ENCODE assay signal across 9 cellular contexts in the genomic region with DNA sequence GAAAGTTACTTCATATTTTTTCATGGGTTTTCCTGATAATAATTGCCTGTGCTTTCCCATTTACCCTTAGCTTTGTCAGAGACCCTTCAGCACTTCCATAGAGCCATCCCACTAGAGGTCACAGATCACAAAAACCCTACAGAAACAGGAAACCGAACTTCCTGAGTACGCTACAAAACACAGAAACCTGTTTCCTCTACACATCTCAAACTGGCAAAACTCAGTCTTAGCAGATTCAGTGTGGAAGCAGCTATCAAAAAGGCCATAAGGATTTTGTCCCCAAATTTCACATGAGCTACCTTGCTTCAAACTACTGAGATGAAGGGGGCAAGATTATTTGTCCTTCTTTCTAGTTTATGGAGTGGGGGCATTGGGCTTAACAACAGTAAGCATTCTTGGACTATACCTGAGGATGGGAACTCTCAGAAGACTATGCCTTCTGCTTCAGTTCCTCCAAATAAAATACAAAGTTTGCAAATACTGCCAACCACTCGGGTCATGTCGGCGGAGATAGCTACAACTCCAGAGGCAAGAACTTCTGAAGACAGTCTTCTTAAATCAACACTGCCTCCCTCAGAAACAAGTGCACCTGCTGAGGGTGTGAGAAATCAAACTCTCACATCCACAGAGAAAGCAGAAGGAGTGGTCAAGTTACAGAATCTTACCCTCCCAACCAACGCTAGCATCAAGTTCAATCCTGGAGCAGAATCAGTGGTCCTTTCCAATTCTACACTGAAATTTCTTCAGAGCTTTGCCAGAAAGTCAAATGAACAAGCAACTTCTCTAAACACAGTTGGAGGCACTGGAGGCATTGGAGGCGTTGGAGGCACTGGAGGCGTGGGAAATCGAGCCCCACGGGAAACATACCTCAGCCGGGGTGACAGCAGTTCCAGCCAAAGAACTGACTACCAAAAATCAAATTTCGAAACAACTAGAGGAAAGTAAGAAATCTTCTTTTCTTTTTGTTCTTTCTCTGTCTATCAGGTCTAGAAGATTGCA. TPM values are rescaled to one million over a fixed set of nuclear protein-coding genes. Genes with fewer than 3 reads are reported as not detected.
DNase-seq lines count a peak whose midpoint lies in the region; ATAC-seq lines count a peak whose summit lies in the region.
"Had no signal": no experiment of that assay in that cellular context is flagged by ENCODE, and none has a peak within 500 bp of the region (broad histone marks: within the 10 kb centered on the region; RNA-seq: fewer than 3 reads in every experiment).

A gene with protein sequence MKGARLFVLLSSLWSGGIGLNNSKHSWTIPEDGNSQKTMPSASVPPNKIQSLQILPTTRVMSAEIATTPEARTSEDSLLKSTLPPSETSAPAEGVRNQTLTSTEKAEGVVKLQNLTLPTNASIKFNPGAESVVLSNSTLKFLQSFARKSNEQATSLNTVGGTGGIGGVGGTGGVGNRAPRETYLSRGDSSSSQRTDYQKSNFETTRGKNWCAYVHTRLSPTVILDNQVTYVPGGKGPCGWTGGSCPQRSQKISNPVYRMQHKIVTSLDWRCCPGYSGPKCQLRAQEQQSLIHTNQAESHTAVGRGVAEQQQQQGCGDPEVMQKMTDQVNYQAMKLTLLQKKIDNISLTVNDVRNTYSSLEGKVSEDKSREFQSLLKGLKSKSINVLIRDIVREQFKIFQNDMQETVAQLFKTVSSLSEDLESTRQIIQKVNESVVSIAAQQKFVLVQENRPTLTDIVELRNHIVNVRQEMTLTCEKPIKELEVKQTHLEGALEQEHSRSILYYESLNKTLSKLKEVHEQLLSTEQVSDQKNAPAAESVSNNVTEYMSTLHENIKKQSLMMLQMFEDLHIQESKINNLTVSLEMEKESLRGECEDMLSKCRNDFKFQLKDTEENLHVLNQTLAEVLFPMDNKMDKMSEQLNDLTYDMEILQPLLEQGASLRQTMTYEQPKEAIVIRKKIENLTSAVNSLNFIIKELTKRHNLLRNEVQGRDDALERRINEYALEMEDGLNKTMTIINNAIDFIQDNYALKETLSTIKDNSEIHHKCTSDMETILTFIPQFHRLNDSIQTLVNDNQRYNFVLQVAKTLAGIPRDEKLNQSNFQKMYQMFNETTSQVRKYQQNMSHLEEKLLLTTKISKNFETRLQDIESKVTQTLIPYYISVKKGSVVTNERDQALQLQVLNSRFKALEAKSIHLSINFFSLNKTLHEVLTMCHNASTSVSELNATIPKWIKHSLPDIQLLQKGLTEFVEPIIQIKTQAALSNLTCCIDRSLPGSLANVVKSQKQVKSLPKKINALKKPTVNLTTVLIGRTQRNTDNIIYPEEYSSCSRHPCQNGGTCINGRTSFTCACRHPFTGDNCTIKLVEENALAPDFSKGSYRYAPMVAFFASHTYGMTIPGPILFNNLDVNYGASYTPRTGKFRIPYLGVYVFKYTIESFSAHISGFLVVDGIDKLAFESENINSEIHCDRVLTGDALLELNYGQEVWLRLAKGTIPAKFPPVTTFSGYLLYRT (plus strand): TSS at position 201 of the 999 bp plus-strand sequence. CDS start 118 bp downstream, at position 319.

- H3K27ac Mint-ChIP-seq in activated CD4-positive, alpha-beta T cell treated with anti-CD3 and anti-CD28 coated beads, Interleukin-2, amount 10 ng/mL, durations not matched to agents 24 days and 14 days = no peak within 1 kb of the TSS
- peak within 1 kb of the TSS; percentile 4 for H3K27ac Mint-ChIP-seq in activated naive CD8-positive, alpha-beta T cell treated with anti-CD3 and anti-CD28 coated beads for 36 hours
- peak within 1 kb of the TSS in 1 of 2 donors; percentile 76 for H3K27ac Mint-ChIP-seq in stimulated activated naive CD8-positive, alpha-beta T cell treated with anti-CD3 and anti-CD28 coated beads, Interleukin-15, amount 100 ng/mL, for 72 hours

- ATAC-seq in HG03025 (IDR thresholded peaks at IDR 0.05; ENCODE audit: low FRiP score, unreplicated experiment) = peak; percentile 77
- peak; percentile 45 for ATAC-seq in stimulated activated naive CD8-positive, alpha-beta T cell treated with anti-CD3 and anti-CD28 coated beads, Interleukin-15, amount 100 ng/mL, for 72 hours
- ATAC-seq: Panc1 had no signal

- peaks cover 3% of the 10 kb centered on the region for H3K27me3 Mint-ChIP-seq in activated CD4-positive, alpha-beta T cell treated with anti-CD3 and anti-CD28 coated beads, Interleukin-2, amount 10 ng/mL, durations not matched to agents 24 days and 14 days
- peaks cover 3% of the 10 kb centered on the region for H3K27me3 Mint-ChIP-seq in activated naive CD8-positive, alpha-beta T cell treated with anti-CD3 and anti-CD28 coated beads for 36 hours
- peaks cover 7% of the 10 kb centered on the region for H3K27me3 Mint-ChIP-seq in stimulated activated naive CD8-positive, alpha-beta T cell treated with anti-CD3 and anti-CD28 coated beads, Interleukin-15, amount 100 ng/mL, for 72 hours

- peaks cover 14% of the 10 kb centered on the region for H3K4me1 Mint-ChIP-seq in activated CD4-positive, alpha-beta T cell treated with anti-CD3 and anti-CD28 coated beads, Interleukin-2, amount 10 ng/mL, durations not matched to agents 24 days and 14 days
- H3K4me1 Mint-ChIP-seq in activated naive CD8-positive, alpha-beta T cell treated with anti-CD3 and anti-CD28 coated beads for 36 hours = peaks cover 13% of the 10 kb centered on the region
- peaks cover 13% of the 10 kb centered on the region for H3K4me1 Mint-ChIP-seq in stimulated activated naive CD8-positive, alpha-beta T cell treated with anti-CD3 and anti-CD28 coated beads, Interleukin-15, amount 100 ng/mL, for 72 hours

- no peaks in the 10 kb centered on the region for H3K9me3 Mint-ChIP-seq in activated CD4-positive, alpha-beta T cell treated with anti-CD3 and anti-CD28 coated beads, Interleukin-2, amount 10 ng/mL, durations not matched to agents 24 days and 14 days
- H3K9me3 Mint-ChIP-seq in activated naive CD8-positive, alpha-beta T cell treated with anti-CD3 and anti-CD28 coated beads for 36 hours = no peaks in the 10 kb centered on the region
- H3K9me3 Mint-ChIP-seq in stimulated activated naive CD8-positive, alpha-beta T cell treated with anti-CD3 and anti-CD28 coated beads, Interleukin-15, amount 100 ng/mL, for 72 hours = no peaks in the 10 kb centered on the region

- H3K36me3 Mint-ChIP-seq in activated CD4-positive, alpha-beta T cell treated with anti-CD3 and anti-CD28 coated beads, Interleukin-2, amount 10 ng/mL, durations not matched to agents 24 days and 14 days (ENCODE audit: low read depth) = no peaks in the 10 kb centered on the region
- no peaks in the 10 kb centered on the region for H3K36me3 Mint-ChIP-seq in activated naive CD8-positive, alpha-beta T cell treated with anti-CD3 and anti-CD28 coated beads for 36 hours

- H3K4me3 Mint-ChIP-seq in activated CD4-positive, alpha-beta T cell treated with anti-CD3 and anti-CD28 coated beads, Interleukin-2, amount 10 ng/mL, durations not matched to agents 24 days and 14 days = peak within 1 kb of the TSS; percentile 55
- peak within 1 kb of the TSS; percentile 22 for H3K4me3 Mint-ChIP-seq in activated naive CD8-positive, alpha-beta T cell treated with anti-CD3 and anti-CD28 coated beads for 36 hours
- peak within 1 kb of the TSS; percentile 33 to 52 for H3K4me3 Mint-ChIP-seq in stimulated activated naive CD8-positive, alpha-beta T cell treated with anti-CD3 and anti-CD28 coated beads, Interleukin-15, amount 100 ng/mL, for 72 hours

- peak; percentile 70 for DNase-seq in activated CD4-positive, alpha-beta T cell treated with anti-CD3 and anti-CD28 coated beads, Interleukin-2, amount 10 ng/mL, durations not matched to agents 24 days and 14 days
- DNase-seq in activated CD4-positive, alpha-beta T cell treated with anti-CD3 and anti-CD28 coated beads, Interleukin-2, amount 50 U/mL, for 4 hours = no peak
- DNase-seq in activated naive CD8-positive, alpha-beta T cell treated with anti-CD3 and anti-CD28 coated beads for 36 hours = no peak
- no peak for DNase-seq in stimulated activated naive CD8-positive, alpha-beta T cell treated with anti-CD3 and anti-CD28 coated beads, Interleukin-15, amount 100 ng/mL, for 72 hours
- DNase-seq in hippocampal formation (lab: John Stamatoyannopoulos, UW) (no peak), NK-92 (lab: John Stamatoyannopoulos, UW; ENCODE audit: unreplicated experiment) (no peak), kidney tubule cell (ENCODE audit: low spot score) (no peak)

- intact Hi-C loops in activated CD4-positive, alpha-beta T cell treated with anti-CD3 and anti-CD28 coated beads, Interleukin-2, amount 10 ng/mL, durations not matched to agents 24 days and 14 days (cut with micrococcal nuclease) = loop anchor here (5.0 kb wide), 1 partner anchor 58 kb away; a partner anchor contains a TSS

RNA-seq across cellular contexts. Expression of the gene that starts here (rescaled TPM):
- total RNA-seq in activated CD4-positive, alpha-beta T cell treated with anti-CD3 and anti-CD28 coated beads, Interleukin-2, amount 10 ng/mL, durations not matched to agents 24 days and 14 days = not detected in 2 replicates
- under 1 TPM in 1 of 2 experiments, not detected in 1; 0.10 TPM for total RNA-seq in activated naive CD8-positive, alpha-beta T cell treated with anti-CD3 and anti-CD28 coated beads for 36 hours

Comparison
In these comparisons a context has a peak if more than half of its experiments do, and no peak if none do; other contexts are left out.
1. Peak in DNase-seq in activated CD4-positive, alpha-beta T cell treated with anti-CD3 and anti-CD28 coated beads, Interleukin-2, amount 10 ng/mL, durations not matched to agents 24 days and 14 days; RNA of the gene not detected or under 1 TPM.